Comparison of ENCODE assay signal across 1 cellular context in the genomic region with DNA sequence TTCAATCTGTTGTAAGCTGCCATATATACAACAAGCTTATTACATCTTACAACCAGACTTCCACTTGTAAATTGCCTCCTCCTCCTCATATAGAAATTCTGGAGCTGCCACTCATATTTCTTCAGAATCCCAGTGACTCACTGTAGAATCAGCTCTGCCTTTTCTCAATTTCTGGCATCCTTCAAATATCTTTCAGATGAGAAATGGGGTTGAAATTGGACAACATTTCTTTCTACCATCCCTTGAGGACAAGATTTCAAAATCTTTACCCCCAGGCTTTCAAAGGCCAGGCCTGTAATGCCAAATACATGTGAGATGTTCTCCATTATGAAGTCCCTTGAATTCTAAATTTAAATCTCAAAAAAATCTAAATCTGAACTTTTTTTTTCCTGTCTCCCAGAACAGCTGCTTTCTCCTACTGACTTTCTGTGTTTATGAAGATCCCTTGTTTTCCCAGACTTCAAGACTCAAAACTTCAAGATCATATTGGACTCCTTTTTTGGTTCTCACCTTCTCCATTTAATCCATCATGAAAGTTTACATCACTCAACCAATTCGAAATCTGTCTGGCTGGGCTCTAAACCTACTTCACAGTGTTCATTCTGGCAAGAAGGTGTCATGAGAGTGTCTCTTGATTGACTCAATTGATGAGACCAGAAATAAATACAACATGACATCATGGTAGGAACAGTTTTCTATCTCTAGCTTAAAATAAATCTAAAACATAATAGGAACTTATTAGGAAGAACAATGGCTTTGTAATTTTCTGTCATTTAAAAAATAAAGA.
TF ChIP-seq lines count a peak whose summit lies in the region.

No MANE protein-coding gene starts in this region.

TF ChIP-seq in A549, 52 proteins besides CTCF, POLR2A, EP300 and RAD21 (continued from another document):
- TF ChIP-seq TFCP2L1 (CRISPR knock-in tag; IDR thresholded peaks at IDR 0.05) (no peak), ESRRA (IDR thresholded peaks at IDR 0.05; ENCODE audit: borderline replicate concordance, low read length) (no peak), MAZ (IDR thresholded peaks at IDR 0.05; ENCODE audit: borderline replicate concordance, low read depth, low read length) (no peak), ZFP36 (IDR thresholded peaks at IDR 0.05; ENCODE audit: borderline replicate concordance, partially characterized antibody) (no peak), EHMT2 (IDR thresholded peaks at IDR 0.05; ENCODE audit: low read depth) (no peak), HMGXB4 (CRISPR knock-in tag; IDR thresholded peaks at IDR 0.05; ENCODE audit: borderline replicate concordance) (no peak), GATA3 (IDR thresholded peaks at IDR 0.05; ENCODE audit: borderline replicate concordance) (peak; percentile 87; the same call in 1 of the 2 replicates), NR3C1 (IDR thresholded peaks at IDR 0.05) (no peak), CEBPB (IDR thresholded peaks at IDR 0.05) (peak; percentile 91 to 92), PHF8 (IDR thresholded peaks at IDR 0.05; ENCODE audit: borderline replicate concordance, low read depth) (no peak), ZC3H11A (IDR thresholded peaks at IDR 0.05) (no peak), BCL3 (IDR thresholded peaks at IDR 0.05) (peak; percentile 66; the same call in 1 of the 3 replicates), ZSCAN20 (CRISPR knock-in tag; IDR thresholded peaks at IDR 0.05) (no peak), SREBF2 (IDR thresholded peaks at IDR 0.05) (no peak), HEYL (CRISPR knock-in tag; IDR thresholded peaks at IDR 0.05) (no peak), TP53 (CRISPR knock-in tag; IDR thresholded peaks at IDR 0.05) (no peak), CBX8 (IDR thresholded peaks at IDR 0.05) (no peak), CHD2 (IDR thresholded peaks at IDR 0.05; ENCODE audit: low read length, partially characterized antibody) (no peak), SMC3 (IDR thresholded peaks at IDR 0.05) (peak; percentile 40; the same call in 1 of the 3 replicates), HOXB5 (CRISPR knock-in tag; IDR thresholded peaks at IDR 0.05) (peak; percentile 70; the same call in 1 of the 2 replicates), MAFK (IDR thresholded peaks at IDR 0.05; ENCODE audit: partially characterized antibody) (no peak), JUNB (IDR thresholded peaks at IDR 0.05) (peak; percentile 95), ZNF302 (CRISPR knock-in tag; IDR thresholded peaks at IDR 0.05) (0 out of 2 replicates have a peak, but pooled peaks have one; percentile 26), CHD4 (IDR thresholded peaks at IDR 0.05; ENCODE audit: borderline replicate concordance) (no peak), MYC (IDR thresholded peaks at IDR 0.05; ENCODE audit: borderline replicate concordance, low read length) (no peak), KDM5A (IDR thresholded peaks at IDR 0.05) (no peak), FOSL2 (IDR thresholded peaks at IDR 0.05) (peak; percentile 95), FOSL2 (CRISPR knock-in tag; IDR thresholded peaks at IDR 0.05) (peak; percentile 91), PBX3 (IDR thresholded peaks at IDR 0.05) (peak; percentile 51; the same call in 1 of the 2 replicates), HOXB13 (CRISPR knock-in tag; IDR thresholded peaks at IDR 0.05; ENCODE audit: low read depth) (no peak), USF2 (IDR thresholded peaks at IDR 0.05) (no peak), RCOR1 (IDR thresholded peaks at IDR 0.05; ENCODE audit: low read depth, low read length) (no peak), FOXS1 (CRISPR knock-in tag; IDR thresholded peaks at IDR 0.05) (no peak; the same call in 1 of the 2 replicates), EHF (CRISPR knock-in tag; IDR thresholded peaks at IDR 0.05) (0 out of 2 replicates have a peak, but pooled peaks have one; percentile 23), HOXA7 (CRISPR knock-in tag; IDR thresholded peaks at IDR 0.05) (no peak), JUN (IDR thresholded peaks at IDR 0.05) (peak; percentile 77 to 79; a peak in 3 of 5 replicates), HES2 (IDR thresholded peaks at IDR 0.05) (peak; percentile 79; the same call in 1 of the 2 replicates), RNF2 (IDR thresholded peaks at IDR 0.05; ENCODE audit: borderline replicate concordance, low read depth) (no peak), RFX5 (IDR thresholded peaks at IDR 0.05) (no peak), POLR2AphosphoS2 (conservative IDR thresholded peaks at IDR 0.05; ENCODE audit: low read length) (no peak), BHLHE40 (IDR thresholded peaks at IDR 0.05; ENCODE audit: low read depth, low read length) (no peak), CBX2 (IDR thresholded peaks at IDR 0.05; ENCODE audit: borderline replicate concordance, low read depth) (no peak), FOSB (CRISPR knock-in tag; IDR thresholded peaks at IDR 0.05) (0 out of 2 replicates have a peak, but pooled peaks have one; percentile 21), MAX (IDR thresholded peaks at IDR 0.05) (peak; percentile 74), RARB (CRISPR knock-in tag; IDR thresholded peaks at IDR 0.05) (no peak), NPAS2 (CRISPR knock-in tag; IDR thresholded peaks at IDR 0.05; ENCODE audit: borderline replicate concordance) (no peak), HDAC2 (IDR thresholded peaks at IDR 0.05) (no peak)
- TF ChIP-seq, protein P1, sequence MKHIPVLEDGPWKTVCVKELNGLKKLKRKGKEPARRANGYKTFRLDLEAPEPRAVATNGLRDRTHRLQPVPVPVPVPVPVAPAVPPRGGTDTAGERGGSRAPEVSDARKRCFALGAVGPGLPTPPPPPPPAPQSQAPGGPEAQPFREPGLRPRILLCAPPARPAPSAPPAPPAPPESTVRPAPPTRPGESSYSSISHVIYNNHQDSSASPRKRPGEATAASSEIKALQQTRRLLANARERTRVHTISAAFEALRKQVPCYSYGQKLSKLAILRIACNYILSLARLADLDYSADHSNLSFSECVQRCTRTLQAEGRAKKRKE (CRISPR knock-in tag; IDR thresholded peaks at IDR 0.05; ENCODE audit: low read depth) = 0 out of 2 replicates have a peak, but pooled peaks have one; percentile 77
- TF ChIP-seq, protein P2, sequence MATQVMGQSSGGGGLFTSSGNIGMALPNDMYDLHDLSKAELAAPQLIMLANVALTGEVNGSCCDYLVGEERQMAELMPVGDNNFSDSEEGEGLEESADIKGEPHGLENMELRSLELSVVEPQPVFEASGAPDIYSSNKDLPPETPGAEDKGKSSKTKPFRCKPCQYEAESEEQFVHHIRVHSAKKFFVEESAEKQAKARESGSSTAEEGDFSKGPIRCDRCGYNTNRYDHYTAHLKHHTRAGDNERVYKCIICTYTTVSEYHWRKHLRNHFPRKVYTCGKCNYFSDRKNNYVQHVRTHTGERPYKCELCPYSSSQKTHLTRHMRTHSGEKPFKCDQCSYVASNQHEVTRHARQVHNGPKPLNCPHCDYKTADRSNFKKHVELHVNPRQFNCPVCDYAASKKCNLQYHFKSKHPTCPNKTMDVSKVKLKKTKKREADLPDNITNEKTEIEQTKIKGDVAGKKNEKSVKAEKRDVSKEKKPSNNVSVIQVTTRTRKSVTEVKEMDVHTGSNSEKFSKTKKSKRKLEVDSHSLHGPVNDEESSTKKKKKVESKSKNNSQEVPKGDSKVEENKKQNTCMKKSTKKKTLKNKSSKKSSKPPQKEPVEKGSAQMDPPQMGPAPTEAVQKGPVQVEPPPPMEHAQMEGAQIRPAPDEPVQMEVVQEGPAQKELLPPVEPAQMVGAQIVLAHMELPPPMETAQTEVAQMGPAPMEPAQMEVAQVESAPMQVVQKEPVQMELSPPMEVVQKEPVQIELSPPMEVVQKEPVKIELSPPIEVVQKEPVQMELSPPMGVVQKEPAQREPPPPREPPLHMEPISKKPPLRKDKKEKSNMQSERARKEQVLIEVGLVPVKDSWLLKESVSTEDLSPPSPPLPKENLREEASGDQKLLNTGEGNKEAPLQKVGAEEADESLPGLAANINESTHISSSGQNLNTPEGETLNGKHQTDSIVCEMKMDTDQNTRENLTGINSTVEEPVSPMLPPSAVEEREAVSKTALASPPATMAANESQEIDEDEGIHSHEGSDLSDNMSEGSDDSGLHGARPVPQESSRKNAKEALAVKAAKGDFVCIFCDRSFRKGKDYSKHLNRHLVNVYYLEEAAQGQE (IDR thresholded peaks at IDR 0.05) = no peak
- TF ChIP-seq, protein P3, sequence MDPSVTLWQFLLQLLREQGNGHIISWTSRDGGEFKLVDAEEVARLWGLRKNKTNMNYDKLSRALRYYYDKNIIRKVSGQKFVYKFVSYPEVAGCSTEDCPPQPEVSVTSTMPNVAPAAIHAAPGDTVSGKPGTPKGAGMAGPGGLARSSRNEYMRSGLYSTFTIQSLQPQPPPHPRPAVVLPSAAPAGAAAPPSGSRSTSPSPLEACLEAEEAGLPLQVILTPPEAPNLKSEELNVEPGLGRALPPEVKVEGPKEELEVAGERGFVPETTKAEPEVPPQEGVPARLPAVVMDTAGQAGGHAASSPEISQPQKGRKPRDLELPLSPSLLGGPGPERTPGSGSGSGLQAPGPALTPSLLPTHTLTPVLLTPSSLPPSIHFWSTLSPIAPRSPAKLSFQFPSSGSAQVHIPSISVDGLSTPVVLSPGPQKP (IDR thresholded peaks at IDR 0.05; ENCODE audit: low read depth, low read length) = no peak
